8 cellular contexts compared by ENCODE assay signal in genomic region chr2:176088048-176088936, GRCh38. TPM values are rescaled to one million over a fixed set of nuclear protein-coding genes. Genes with fewer than 3 reads are reported as not detected.
A peak's percentile ranks its signal among the peaks of the same experiment; 100 is the strongest.
DNase-seq lines count a peak whose midpoint lies in the region; ATAC-seq and TF ChIP-seq lines count a peak whose summit lies in the region.

No MANE protein-coding gene starts in this region.

- H2AFZ ChIP-seq in parathyroid adenoma: no peak overlapping the region

- intact Hi-C loops in Right ventricle myocardium superior (cut with DNase I): loop anchor here (5.0 kb wide), 1 partner anchor 401 kb away; no protein-coding TSS in a partner anchor

- no peaks in the 10 kb centered on the region for H3K9me3 ChIP-seq in parathyroid adenoma (ENCODE audit: control insufficient read depth, low read length)

- peak overlapping the region; percentile 39 for H3K4me2 ChIP-seq in parathyroid adenoma (ENCODE audit: low read length)

- no peaks in the 10 kb centered on the region for H3K36me3 ChIP-seq in parathyroid adenoma (ENCODE audit: control insufficient read depth, insufficient read depth, low read length)

- no peak overlapping the region for H3K27ac ChIP-seq in parathyroid adenoma

- no peaks in the 10 kb centered on the region for H3K79me2 ChIP-seq in parathyroid adenoma

- ATAC-seq in Right ventricle myocardium superior (ENCODE audit: poor library complexity) (peak; percentile 87), HG03097 (IDR thresholded peaks at IDR 0.05; ENCODE audit: low FRiP score, unreplicated experiment) (no peak)

- no peak for DNase-seq in AG09309 (ENCODE audit: low read depth)
- peak; percentile 61 for DNase-seq in NCI-H146 (lab: John Stamatoyannopoulos, UW)
- DNase-seq in activated T-cell treated with anti-CD3 and anti-CD28 coated beads, Interleukin-2, amount 50 U/mL, for 48 hours: peak; percentile 47 to 53
- DNase-seq in Right ventricle myocardium superior: peak; percentile 67
- no peak for DNase-seq in activated naive CD4-positive, alpha-beta T cell treated with anti-CD3 and anti-CD28 coated beads, Interleukin-2, amount 50 U/mL, for 16 hours

- peak overlapping the region; percentile 43 for H3K4me3 ChIP-seq in AG09309 (ENCODE audit: control insufficient read depth, low read depth, low read length)
- no peak overlapping the region for H3K4me3 ChIP-seq in parathyroid adenoma (ENCODE audit: low read depth, low read length)

- peak; percentile 85 for TF ChIP-seq CTCF in AG09309 (IDR thresholded peaks at IDR 0.05; ENCODE audit: control insufficient read depth, insufficient read depth, low read depth, low read length, missing control alignments)
- peak; percentile 79 for TF ChIP-seq CTCF in GM12874 (IDR thresholded peaks at IDR 0.05; ENCODE audit: insufficient read depth, low read depth, low read length)
- TF ChIP-seq CTCF in parathyroid adenoma (IDR thresholded peaks at IDR 0.05): peak; percentile 45

- H3K9ac ChIP-seq in parathyroid adenoma: no peak overlapping the region

- H3K27me3 ChIP-seq in parathyroid adenoma (ENCODE audit: control insufficient read depth, insufficient read depth, low read length): peaks cover 47% of the 10 kb centered on the region

- H3K4me1 ChIP-seq in parathyroid adenoma: no peaks in the 10 kb centered on the region

RNA-seq across cellular contexts. Expression of gene HOXD13, which starts 4.2 kb away (rescaled TPM):
- total RNA-seq in Right ventricle myocardium superior: not detected

RNA-seq across cellular contexts. Expression of gene EVX2, which starts 4.5 kb away (rescaled TPM):
- not detected for total RNA-seq in Right ventricle myocardium superior

RNA-seq across cellular contexts. Expression of gene HOXD12, which starts 11.3 kb away (rescaled TPM):
- total RNA-seq in Right ventricle myocardium superior: not detected

RNA-seq across cellular contexts. Expression of gene HOXD11, which starts 18.8 kb away (rescaled TPM):
- not detected for total RNA-seq in Right ventricle myocardium superior

RNA-seq across cellular contexts. Expression of gene HOXD10, which starts 28.3 kb away (rescaled TPM):
- not detected for total RNA-seq in Right ventricle myocardium superior

Comparison
In these comparisons a context has a peak if more than half of its experiments do, and no peak if none do; other contexts are left out.
1. DNase-seq: peak in NCI-H146 (single experiment), activated T-cell treated with anti-CD3 and anti-CD28 coated beads, Interleukin-2, amount 50 U/mL, for 48 hours (2 of 2) and Right ventricle myocardium superior (single experiment); none in AG09309 (single experiment) and activated naive CD4-positive, alpha-beta T cell treated with anti-CD3 and anti-CD28 coated beads, Interleukin-2, amount 50 U/mL, for 16 hours (single experiment).
2. Peak in every context shown above with its lines, with median percentiles within 50 percentile points of each other: CTCF ChIP-seq.